Comparison of ENCODE assay signal across 1 cellular context in the genomic region with DNA sequence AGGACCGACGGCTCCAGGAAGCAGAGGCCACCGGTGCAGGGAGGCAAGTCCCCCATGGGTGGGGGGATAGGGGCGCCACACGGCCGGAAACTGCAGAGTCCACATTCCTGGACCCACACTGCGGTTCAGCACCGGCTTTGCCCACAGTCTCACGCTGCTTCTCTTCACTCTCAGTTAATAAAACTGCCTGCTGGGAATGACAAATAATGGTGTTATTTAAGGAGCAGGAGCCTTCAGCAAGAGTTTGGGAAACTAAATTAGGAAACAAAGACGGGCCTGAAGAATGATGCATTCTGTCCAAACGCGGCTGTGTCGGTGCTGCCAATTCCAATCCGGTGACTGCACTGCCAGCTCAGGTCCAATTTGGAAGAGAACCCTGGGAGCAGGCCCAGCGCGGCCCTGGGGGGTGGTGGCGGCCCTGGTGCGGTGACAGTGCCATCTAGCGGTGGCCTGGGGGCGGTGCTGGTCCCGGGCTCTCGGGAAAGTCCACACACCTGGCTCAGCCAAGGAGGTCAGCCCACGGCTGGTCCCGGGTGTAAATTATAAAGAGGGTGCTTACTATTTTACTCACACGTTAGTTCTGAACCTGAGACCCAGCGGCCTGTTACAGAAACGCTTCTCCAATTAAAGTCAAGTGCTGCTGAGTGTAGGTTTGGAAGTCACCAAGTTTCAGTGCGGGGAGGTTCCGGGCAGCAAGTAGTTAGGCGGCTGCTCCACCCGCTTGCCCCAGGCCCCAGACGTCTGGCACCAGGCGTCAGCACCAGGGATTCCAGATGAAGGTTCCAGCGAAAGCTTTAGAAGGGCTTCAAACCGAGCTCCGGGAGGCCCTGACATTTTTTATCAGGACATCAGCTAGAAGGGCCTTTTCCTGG.
TF ChIP-seq lines count a peak whose summit lies in the region.

No MANE protein-coding gene starts in this region.

TF ChIP-seq in K562, 482 proteins besides CTCF, POLR2A, EP300 and RAD21 (continued from another document):
- TF ChIP-seq HDAC8 (tag; IDR thresholded peaks at IDR 0.05) (no peak), ARID2 (IDR thresholded peaks at IDR 0.05) (no peak), RB1 (IDR thresholded peaks at IDR 0.05; ENCODE audit: low read depth) (0 out of 2 replicates have a peak, but pooled peaks have one; percentile 28), ZSCAN29 (IDR thresholded peaks at IDR 0.05) (no peak), SMC3 (conservative IDR thresholded peaks at IDR 0.05; ENCODE audit: insufficient read depth, low read depth, low read length) (peak; percentile 54; the same call in 1 of the 2 replicates)
- TF ChIP-seq, protein P1, sequence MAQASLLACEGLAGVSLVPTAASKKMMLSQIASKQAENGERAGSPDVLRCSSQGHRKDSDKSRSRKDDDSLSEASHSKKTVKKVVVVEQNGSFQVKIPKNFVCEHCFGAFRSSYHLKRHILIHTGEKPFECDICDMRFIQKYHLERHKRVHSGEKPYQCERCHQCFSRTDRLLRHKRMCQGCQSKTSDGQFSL (CRISPR knock-in tag; IDR thresholded peaks at IDR 0.05), result no peak
- TF ChIP-seq, protein P1 (tag; IDR thresholded peaks at IDR 0.05), result 0 out of 4 replicates have a peak, but pooled peaks of 1 of the 2 experiments have one; percentile 55
TF ChIP-seq in K562: peak in this region for 5.
